In the genomic region with DNA sequence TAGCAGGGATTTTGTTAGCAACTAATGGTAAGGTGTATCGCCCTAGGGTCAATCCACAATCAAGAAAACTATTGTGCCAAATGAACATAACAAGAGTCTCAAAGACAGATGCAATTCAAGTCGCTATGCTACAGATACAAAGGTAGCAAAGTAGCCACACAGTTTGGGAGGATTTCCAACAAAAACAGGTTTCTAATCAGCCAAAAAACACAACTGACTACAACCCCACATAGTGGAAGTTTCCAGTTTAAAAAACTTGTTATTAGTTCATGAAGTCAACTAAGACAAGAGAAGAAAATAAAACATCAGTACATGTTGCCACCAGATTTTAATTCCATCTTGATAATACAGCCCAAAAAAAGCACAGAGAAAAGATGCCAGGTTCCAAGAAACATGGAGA, we compare ENCODE assay signal across 11 cellular contexts. TPM values are rescaled to one million over a fixed set of nuclear protein-coding genes. Genes with fewer than 3 reads are reported as not detected.
DNase-seq lines count a peak whose midpoint lies in the region; ATAC-seq and TF ChIP-seq lines count a peak whose summit lies in the region.
"Had no signal": no experiment of that assay in that cellular context is flagged by ENCODE, and none has a peak within 500 bp of the region (broad histone marks: within the 10 kb centered on the region; RNA-seq: fewer than 3 reads in every experiment).

No MANE protein-coding gene starts in this region.

- H3K79me1 ChIP-seq in trophoblast cell (ENCODE audit: low read length), result peaks cover 14% of the 10 kb centered on the region

- no peaks in the 10 kb centered on the region for H3K27me3 ChIP-seq in Peyer's patch
- no peaks in the 10 kb centered on the region for H3K27me3 ChIP-seq in trophoblast cell (ENCODE audit: insufficient read depth, low read length)
- no peaks in the 10 kb centered on the region for H3K27me3 ChIP-seq in suprapubic skin

- H3K36me3 ChIP-seq in Peyer's patch (peaks cover 0 to 42% (median 0%) of the 10 kb centered on the region in 3 donors), trophoblast cell (ENCODE audit: control insufficient read depth in 1 of 2, insufficient read depth in 2 of 2, low read length in 2 of 2) (peaks cover 24 to 28% of the 10 kb centered on the region in 2 experiments), suprapubic skin (peaks cover 12% of the 10 kb centered on the region)

- H2AFZ ChIP-seq in trophoblast cell (ENCODE audit: insufficient read depth, low read length, poor library complexity), result no peak overlapping the region

- no peak for ATAC-seq in GM21576 (IDR thresholded peaks at IDR 0.05; ENCODE audit: unreplicated experiment)

- H3K9ac ChIP-seq in trophoblast cell (ENCODE audit: low read length), result no peak overlapping the region

- intact Hi-C loops in CD14-positive monocyte (cut with micrococcal nuclease), result no loop called here

- no peak overlapping the region for H4K91ac ChIP-seq in trophoblast cell (ENCODE audit: low read depth, low read length)

- no peak for TF ChIP-seq CTCF in CD14-positive monocyte (IDR thresholded peaks at IDR 0.05)
- TF ChIP-seq CTCF in Peyer's patch (IDR thresholded peaks at IDR 0.05), result no peak
- TF ChIP-seq CTCF in suprapubic skin (IDR thresholded peaks at IDR 0.05), result no peak

- H3K4ac ChIP-seq in trophoblast cell (ENCODE audit: low read depth, low read length), result peak overlapping the region; percentile 20

- no peak overlapping the region for H2BK5ac ChIP-seq in trophoblast cell (ENCODE audit: low read depth, low read length, poor library complexity)

- H3K4me3 ChIP-seq in Peyer's patch (no peak overlapping the region), trophoblast cell (ENCODE audit: low read depth, low read length) (no peak overlapping the region), suprapubic skin (no peak overlapping the region)

- H2BK120ac ChIP-seq in trophoblast cell (ENCODE audit: insufficient read depth, low read length, poor library complexity), result no peak overlapping the region

- no peak overlapping the region for H2AK5ac ChIP-seq in trophoblast cell (ENCODE audit: low read length)

- H2BK12ac ChIP-seq in trophoblast cell (ENCODE audit: low read length), result no peak overlapping the region

- WGBS in trophoblast cell (ENCODE audit: extremely low coverage, insufficient coverage, insufficient read length), result no CpG with 5 or more reads among the region's 2 CpGs
- WGBS in suprapubic skin, result 87% methylated on average over 2 of the region's 2 CpGs

- H3K27ac Mint-ChIP-seq in CD14-positive monocyte, result peak overlapping the region in 4 of 7 donors; percentile 12 to 77 (median 20)

- no peak overlapping the region for H4K12ac ChIP-seq in trophoblast cell (ENCODE audit: low read depth, low read length)

- H3K4me1 ChIP-seq in Peyer's patch (peaks cover 3 to 91% (median 26%) of the 10 kb centered on the region in 4 donors), trophoblast cell (ENCODE audit: control insufficient read depth in 1 of 2, insufficient read depth in 2 of 2, low read length in 2 of 2) (peaks cover 25 to 27% of the 10 kb centered on the region in 2 experiments), suprapubic skin (peaks cover 79% of the 10 kb centered on the region)

- H3K4me1 Mint-ChIP-seq in CD14-positive monocyte, result peaks cover 44% of the 10 kb centered on the region

- no peak overlapping the region for H3K4me3 Mint-ChIP-seq in CD14-positive monocyte

- H3K27ac ChIP-seq in Peyer's patch (peak overlapping the region in 3 of 4 donors; percentile 38 to 99 (median 84)), trophoblast cell (ENCODE audit: low read depth, low read length) (no peak overlapping the region), suprapubic skin (no peak overlapping the region)

- H3K9me3 ChIP-seq in Peyer's patch, result no peaks in the 10 kb centered on the region
- no peaks in the 10 kb centered on the region for H3K9me3 ChIP-seq in trophoblast cell (ENCODE audit: insufficient read depth, low read depth, low read length)
- H3K9me3 ChIP-seq in suprapubic skin, result no peaks in the 10 kb centered on the region
- H3K9me3 ChIP-seq: Caco-2 had no signal

- no peak overlapping the region for H3K23ac ChIP-seq in trophoblast cell (ENCODE audit: low read length)

- no peak overlapping the region for H3K18ac ChIP-seq in trophoblast cell (ENCODE audit: low read length)

- H3K79me2 ChIP-seq in trophoblast cell (ENCODE audit: control insufficient read depth, insufficient read depth, low read length, poor library complexity), result peaks cover 36% of the 10 kb centered on the region

- H3K27me3 Mint-ChIP-seq in CD14-positive monocyte (ENCODE audit: low read depth in 3 of 3), result peaks cover 0 to 1% (median 0%) of the 10 kb centered on the region in 3 donors

- DNase-seq in CD14-positive monocyte (ENCODE audit: low spot score), result no peak
- DNase-seq in Peyer's patch, result no peak
- peak; percentile 57 for DNase-seq in dermis blood vessel endothelial cell
- DNase-seq in trophoblast cell, result no peak
- DNase-seq in suprapubic skin (ENCODE audit: low spot score in 2 of 2), result no peak
- no peak for DNase-seq in stimulated activated CD4-positive, alpha-beta T cell treated with anti-CD3 and anti-CD28 coated beads, Interleukin-15, amount 100 ng/mL, for 24 hours
- DNase-seq in H4 (ENCODE audit: low spot score), result no peak
- DNase-seq: Caco-2, Karpas-422, T-helper 9 cell had no signal

- no peak overlapping the region for H4K8ac ChIP-seq in trophoblast cell (ENCODE audit: low read depth, low read length)

- no peak overlapping the region for H3K4me2 ChIP-seq in trophoblast cell (ENCODE audit: low read length)

- peaks cover 26 to 69% of the 10 kb centered on the region in 2 donors for H3K36me3 Mint-ChIP-seq in CD14-positive monocyte

- TF ChIP-seq EP300 in suprapubic skin (IDR thresholded peaks at IDR 0.05), result no peak

- no peaks in the 10 kb centered on the region for H3K9me3 Mint-ChIP-seq in CD14-positive monocyte

- H3K14ac ChIP-seq in trophoblast cell (ENCODE audit: low read length), result no peak overlapping the region

- TF ChIP-seq POLR2A in Peyer's patch (IDR thresholded peaks at IDR 0.05) (no peak), suprapubic skin (IDR thresholded peaks at IDR 0.05) (no peak)

RNA-seq across cellular contexts. Expression of gene MYH9, which starts 38.0 kb away (rescaled TPM):
- polyA plus RNA-seq in CD14-positive monocyte, result 10 to 100 TPM; 35.6 to 79.5 TPM
- total RNA-seq in Peyer's patch (100 to 1,000 TPM; 337 to 553 (median 433) TPM), dermis blood vessel endothelial cell (803 and 1,099 TPM in 2 replicates), suprapubic skin (100 to 1,000 TPM; 284 to 323 (median 294) TPM)
- polyA plus RNA-seq in trophoblast cell (2013), result 280 and 288 TPM in 2 replicates
- total RNA-seq in H4 (2014; rRNA removed; shearing (Covaris generic)), result 57.5 and 82.9 TPM in 2 replicates

Comparison
In these comparisons a context has a peak if more than half of its experiments do, and no peak if none do; other contexts are left out.
1. H3K27ac ChIP-seq: peak in Peyer's patch (3 of 4); none in trophoblast cell (single experiment) and suprapubic skin (single experiment).